In the genomic region with DNA sequence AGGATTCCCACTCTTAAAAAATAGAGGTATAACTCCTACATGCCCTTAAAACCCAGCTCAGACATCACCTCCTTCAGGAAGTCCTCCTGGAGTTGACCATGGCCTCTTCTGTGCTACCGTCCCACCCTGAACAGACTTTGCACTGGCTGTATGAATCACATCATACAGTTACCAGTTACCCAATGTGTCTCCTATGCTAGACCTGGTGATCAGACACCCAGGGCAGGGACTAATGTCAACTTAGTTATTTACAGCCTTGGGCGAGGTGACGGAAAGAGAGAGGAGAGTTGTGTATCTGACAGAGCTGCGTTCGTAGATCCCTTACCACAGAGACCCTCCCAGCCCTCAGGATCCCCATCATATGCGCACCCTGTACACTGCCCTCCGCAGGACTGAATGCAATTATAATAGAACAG, we compare ENCODE assay signal across 1 cellular context.
A peak's percentile ranks its signal among the peaks of the same experiment; 100 is the strongest.
TF ChIP-seq lines count a peak whose summit lies in the region.

No MANE protein-coding gene starts in this region.

TF ChIP-seq in HepG2, 621 proteins besides CTCF, POLR2A, EP300 and RAD21 (continued from another document):
- TF ChIP-seq CREM (IDR thresholded peaks at IDR 0.05) = peak; percentile 23; the same call in 1 of the 2 replicates
- no peak for TF ChIP-seq CREM (CRISPR knock-in tag; IDR thresholded peaks at IDR 0.05)
- TF ChIP-seq ZKSCAN5 (CRISPR knock-in tag; IDR thresholded peaks at IDR 0.05) = peak; percentile 79; the same call in 1 of the 2 replicates
- TF ChIP-seq ZNF567 (CRISPR knock-in tag; IDR thresholded peaks at IDR 0.05; ENCODE audit: borderline replicate concordance) = no peak
- TF ChIP-seq, protein P1, sequence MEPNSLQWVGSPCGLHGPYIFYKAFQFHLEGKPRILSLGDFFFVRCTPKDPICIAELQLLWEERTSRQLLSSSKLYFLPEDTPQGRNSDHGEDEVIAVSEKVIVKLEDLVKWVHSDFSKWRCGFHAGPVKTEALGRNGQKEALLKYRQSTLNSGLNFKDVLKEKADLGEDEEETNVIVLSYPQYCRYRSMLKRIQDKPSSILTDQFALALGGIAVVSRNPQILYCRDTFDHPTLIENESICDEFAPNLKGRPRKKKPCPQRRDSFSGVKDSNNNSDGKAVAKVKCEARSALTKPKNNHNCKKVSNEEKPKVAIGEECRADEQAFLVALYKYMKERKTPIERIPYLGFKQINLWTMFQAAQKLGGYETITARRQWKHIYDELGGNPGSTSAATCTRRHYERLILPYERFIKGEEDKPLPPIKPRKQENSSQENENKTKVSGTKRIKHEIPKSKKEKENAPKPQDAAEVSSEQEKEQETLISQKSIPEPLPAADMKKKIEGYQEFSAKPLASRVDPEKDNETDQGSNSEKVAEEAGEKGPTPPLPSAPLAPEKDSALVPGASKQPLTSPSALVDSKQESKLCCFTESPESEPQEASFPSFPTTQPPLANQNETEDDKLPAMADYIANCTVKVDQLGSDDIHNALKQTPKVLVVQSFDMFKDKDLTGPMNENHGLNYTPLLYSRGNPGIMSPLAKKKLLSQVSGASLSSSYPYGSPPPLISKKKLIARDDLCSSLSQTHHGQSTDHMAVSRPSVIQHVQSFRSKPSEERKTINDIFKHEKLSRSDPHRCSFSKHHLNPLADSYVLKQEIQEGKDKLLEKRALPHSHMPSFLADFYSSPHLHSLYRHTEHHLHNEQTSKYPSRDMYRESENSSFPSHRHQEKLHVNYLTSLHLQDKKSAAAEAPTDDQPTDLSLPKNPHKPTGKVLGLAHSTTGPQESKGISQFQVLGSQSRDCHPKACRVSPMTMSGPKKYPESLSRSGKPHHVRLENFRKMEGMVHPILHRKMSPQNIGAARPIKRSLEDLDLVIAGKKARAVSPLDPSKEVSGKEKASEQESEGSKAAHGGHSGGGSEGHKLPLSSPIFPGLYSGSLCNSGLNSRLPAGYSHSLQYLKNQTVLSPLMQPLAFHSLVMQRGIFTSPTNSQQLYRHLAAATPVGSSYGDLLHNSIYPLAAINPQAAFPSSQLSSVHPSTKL (CRISPR knock-in tag; IDR thresholded peaks at IDR 0.05) = peak; percentile 63
- TF ChIP-seq ZKSCAN1 (IDR thresholded peaks at IDR 0.05; ENCODE audit: low read length) = no peak
- TF ChIP-seq ZNF20 (CRISPR knock-in tag; IDR thresholded peaks at IDR 0.05) = no peak
- TF ChIP-seq, protein P2, sequence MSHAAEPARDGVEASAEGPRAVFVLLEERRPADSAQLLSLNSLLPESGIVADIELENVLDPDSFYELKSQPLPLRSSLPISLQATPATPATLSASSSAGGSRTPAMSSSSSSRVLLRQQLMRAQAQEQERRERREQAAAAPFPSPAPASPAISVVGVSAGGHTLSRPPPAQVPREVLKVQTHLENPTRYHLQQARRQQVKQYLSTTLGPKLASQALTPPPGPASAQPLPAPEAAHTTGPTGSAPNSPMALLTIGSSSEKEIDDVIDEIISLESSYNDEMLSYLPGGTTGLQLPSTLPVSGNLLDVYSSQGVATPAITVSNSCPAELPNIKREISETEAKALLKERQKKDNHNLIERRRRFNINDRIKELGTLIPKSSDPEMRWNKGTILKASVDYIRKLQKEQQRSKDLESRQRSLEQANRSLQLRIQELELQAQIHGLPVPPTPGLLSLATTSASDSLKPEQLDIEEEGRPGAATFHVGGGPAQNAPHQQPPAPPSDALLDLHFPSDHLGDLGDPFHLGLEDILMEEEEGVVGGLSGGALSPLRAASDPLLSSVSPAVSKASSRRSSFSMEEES (CRISPR knock-in tag; IDR thresholded peaks at IDR 0.05) = 0 out of 2 replicates have a peak, but pooled peaks have one; percentile 17
- TF ChIP-seq, protein P3, sequence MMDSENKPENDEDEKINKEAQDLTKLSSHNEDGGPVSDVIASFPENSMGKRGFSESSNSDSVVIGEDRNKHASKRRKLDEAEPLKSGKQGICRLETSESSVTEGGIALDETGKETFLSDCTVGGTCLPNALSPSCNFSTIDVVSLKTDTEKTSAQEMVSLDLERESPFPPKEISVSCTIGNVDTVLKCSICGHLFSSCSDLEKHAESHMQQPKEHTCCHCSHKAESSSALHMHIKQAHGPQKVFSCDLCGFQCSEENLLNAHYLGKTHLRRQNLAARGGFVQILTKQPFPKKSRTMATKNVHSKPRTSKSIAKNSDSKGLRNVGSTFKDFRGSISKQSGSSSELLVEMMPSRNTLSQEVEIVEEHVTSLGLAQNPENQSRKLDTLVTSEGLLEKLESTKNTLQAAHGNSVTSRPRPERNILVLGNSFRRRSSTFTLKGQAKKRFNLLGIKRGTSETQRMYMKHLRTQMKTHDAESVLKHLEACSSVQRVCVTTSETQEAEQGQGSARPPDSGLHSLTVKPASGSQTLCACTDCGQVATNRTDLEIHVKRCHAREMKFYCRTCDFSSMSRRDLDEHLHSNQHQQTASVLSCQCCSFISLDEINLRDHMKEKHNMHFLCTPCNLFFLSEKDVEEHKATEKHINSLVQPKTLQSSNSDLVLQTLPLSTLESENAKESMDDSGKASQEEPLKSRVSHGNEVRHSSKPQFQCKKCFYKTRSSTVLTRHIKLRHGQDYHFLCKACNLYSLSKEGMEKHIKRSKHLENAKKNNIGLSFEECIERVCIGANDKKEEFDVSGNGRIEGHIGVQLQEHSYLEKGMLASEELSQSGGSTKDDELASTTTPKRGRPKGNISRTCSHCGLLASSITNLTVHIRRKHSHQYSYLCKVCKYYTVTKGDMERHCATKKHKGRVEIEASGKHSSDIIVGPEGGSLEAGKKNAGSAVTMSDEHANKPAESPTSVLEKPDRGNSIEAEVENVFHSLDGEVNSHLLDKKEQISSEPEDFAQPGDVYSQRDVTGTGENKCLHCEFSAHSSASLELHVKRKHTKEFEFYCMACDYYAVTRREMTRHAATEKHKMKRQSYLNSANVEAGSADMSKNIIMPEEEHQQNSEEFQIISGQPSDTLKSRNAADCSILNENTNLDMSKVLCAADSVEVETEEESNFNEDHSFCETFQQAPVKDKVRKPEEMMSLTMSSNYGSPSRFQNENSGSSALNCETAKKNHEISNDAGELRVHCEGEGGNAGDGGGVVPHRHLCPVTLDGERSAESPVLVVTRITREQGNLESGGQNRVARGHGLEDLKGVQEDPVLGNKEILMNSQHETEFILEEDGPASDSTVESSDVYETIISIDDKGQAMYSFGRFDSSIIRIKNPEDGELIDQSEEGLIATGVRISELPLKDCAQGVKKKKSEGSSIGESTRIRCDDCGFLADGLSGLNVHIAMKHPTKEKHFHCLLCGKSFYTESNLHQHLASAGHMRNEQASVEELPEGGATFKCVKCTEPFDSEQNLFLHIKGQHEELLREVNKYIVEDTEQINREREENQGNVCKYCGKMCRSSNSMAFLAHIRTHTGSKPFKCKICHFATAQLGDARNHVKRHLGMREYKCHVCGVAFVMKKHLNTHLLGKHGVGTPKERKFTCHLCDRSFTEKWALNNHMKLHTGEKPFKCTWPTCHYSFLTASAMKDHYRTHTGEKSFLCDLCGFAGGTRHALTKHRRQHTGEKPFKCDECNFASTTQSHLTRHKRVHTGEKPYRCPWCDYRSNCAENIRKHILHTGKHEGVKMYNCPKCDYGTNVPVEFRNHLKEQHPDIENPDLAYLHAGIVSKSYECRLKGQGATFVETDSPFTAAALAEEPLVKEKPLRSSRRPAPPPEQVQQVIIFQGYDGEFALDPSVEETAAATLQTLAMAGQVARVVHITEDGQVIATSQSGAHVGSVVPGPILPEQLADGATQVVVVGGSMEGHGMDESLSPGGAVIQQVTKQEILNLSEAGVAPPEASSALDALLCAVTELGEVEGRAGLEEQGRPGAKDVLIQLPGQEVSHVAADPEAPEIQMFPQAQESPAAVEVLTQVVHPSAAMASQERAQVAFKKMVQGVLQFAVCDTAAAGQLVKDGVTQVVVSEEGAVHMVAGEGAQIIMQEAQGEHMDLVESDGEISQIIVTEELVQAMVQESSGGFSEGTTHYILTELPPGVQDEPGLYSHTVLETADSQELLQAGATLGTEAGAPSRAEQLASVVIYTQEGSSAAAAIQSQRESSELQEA (CRISPR knock-in tag; IDR thresholded peaks at IDR 0.05; ENCODE audit: not compliant biosample characterization) = no peak
- no peak for TF ChIP-seq CREB1 (IDR thresholded peaks at IDR 0.05)
- TF ChIP-seq CREB1 (CRISPR knock-in tag; IDR thresholded peaks at IDR 0.05) = 0 out of 2 replicates have a peak, but pooled peaks have one; percentile 44
- TF ChIP-seq, protein P4, sequence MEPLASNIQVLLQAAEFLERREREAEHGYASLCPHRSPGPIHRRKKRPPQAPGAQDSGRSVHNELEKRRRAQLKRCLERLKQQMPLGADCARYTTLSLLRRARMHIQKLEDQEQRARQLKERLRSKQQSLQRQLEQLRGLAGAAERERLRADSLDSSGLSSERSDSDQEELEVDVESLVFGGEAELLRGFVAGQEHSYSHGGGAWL (CRISPR knock-in tag; IDR thresholded peaks at IDR 0.05) = no peak
- TF ChIP-seq CHD4 (IDR thresholded peaks at IDR 0.05; ENCODE audit: borderline replicate concordance, low read length) = peak; percentile 20; the same call in 1 of the 2 replicates
- no peak for TF ChIP-seq ZSCAN25 (CRISPR knock-in tag; IDR thresholded peaks at IDR 0.05)
- TF ChIP-seq ZNF558 (CRISPR knock-in tag; IDR thresholded peaks at IDR 0.05; ENCODE audit: borderline replicate concordance) = no peak
